In the genomic region with DNA sequence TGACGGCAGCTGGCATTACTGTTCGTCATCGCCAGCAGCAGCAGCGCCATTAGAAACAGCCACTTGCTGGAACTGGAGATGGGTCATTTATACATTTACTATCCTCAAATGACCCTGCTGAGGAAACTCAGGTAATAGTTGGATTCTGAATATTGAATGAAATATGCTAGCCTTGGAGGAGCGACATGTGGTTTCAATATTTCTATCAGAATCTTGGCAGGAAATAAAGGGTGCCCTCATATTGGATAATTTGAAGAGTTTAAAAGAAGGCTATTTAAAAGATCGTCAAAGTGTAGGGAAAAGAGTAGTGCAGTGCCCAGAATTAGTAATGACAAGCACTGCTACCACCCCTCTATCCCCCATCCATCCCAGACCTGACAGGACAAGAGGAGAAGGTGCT, we compare ENCODE assay signal across 13 cellular contexts.
DNase-seq lines count a peak whose midpoint lies in the region; ATAC-seq and TF ChIP-seq lines count a peak whose summit lies in the region.
"Had no signal": no experiment of that assay in that cellular context is flagged by ENCODE, and none has a peak within 500 bp of the region (broad histone marks: within the 10 kb centered on the region; RNA-seq: fewer than 3 reads in every experiment).

No MANE protein-coding gene starts in this region.

- no peak overlapping the region for H3K4me2 ChIP-seq in neural progenitor cell

- in situ Hi-C loops in Panc1 (cut with HindIII; ENCODE audit: low pct_unique_long_range_greater_than_20kb, low sequenced_read_pairs), result no loop called here

- H3K4me3 ChIP-seq in Panc1 (ENCODE audit: low read depth in 2 of 2, low read length in 2 of 2), result no peak overlapping the region
- H3K4me3 ChIP-seq in adipocyte (ENCODE audit: low read length), result no peak overlapping the region
- no peak overlapping the region for H3K4me3 ChIP-seq in neural progenitor cell
- H3K4me3 ChIP-seq: HAP-1 had no signal

- no peak overlapping the region for H3K27ac ChIP-seq in Panc1 (ENCODE audit: low read length)
- no peak overlapping the region for H3K27ac ChIP-seq in neural progenitor cell
- H3K27ac ChIP-seq: C4-2B had no signal

- H3K4me1 Mint-ChIP-seq in CD14-positive monocyte, result peaks cover 18% of the 10 kb centered on the region
- H3K4me1 Mint-ChIP-seq in neural progenitor cell, result no peaks in the 10 kb centered on the region
- H3K4me1 Mint-ChIP-seq: CD4-positive, alpha-beta memory T cell had no signal

- intact Hi-C loops in CD14-positive monocyte (cut with micrococcal nuclease) (no loop called here), Panc1 (cut with micrococcal nuclease; ENCODE audit: unreplicated experiment) (no loop called here)

- CTCF ChIA-PET in Panc1 (lab: Charles Lee), result no interaction called here

- H3K27ac Mint-ChIP-seq in CD14-positive monocyte (peak overlapping the region in 5 of 7 donors; percentile 9 to 86 (median 50)), neural progenitor cell (no peak overlapping the region)
- H3K27ac Mint-ChIP-seq: CD4-positive, alpha-beta memory T cell had no signal

- no peak for TF ChIP-seq CTCF in CD14-positive monocyte (IDR thresholded peaks at IDR 0.05)
- TF ChIP-seq CTCF in Panc1 (IDR thresholded peaks at IDR 0.05), result no peak
- TF ChIP-seq CTCF in neural progenitor cell (IDR thresholded peaks at IDR 0.05), result no peak

- H3K36me3 Mint-ChIP-seq in CD14-positive monocyte (no peaks in the 10 kb centered on the region), neural progenitor cell (no peaks in the 10 kb centered on the region)
- H3K36me3 Mint-ChIP-seq: CD4-positive, alpha-beta memory T cell had no signal

- DNase-seq in CD14-positive monocyte (ENCODE audit: low spot score), result no peak
- no peak for DNase-seq in Panc1 (ENCODE audit: low read depth, low spot score)
- DNase-seq in adipocyte (ENCODE audit: low read depth), result peak; percentile 19
- DNase-seq in neural progenitor cell (ENCODE audit: low spot score), result no peak
- no peak for DNase-seq in AG08395 (ENCODE audit: low spot score)
- DNase-seq in AG20443 (ENCODE audit: low spot score), result no peak
- DNase-seq: AML-193; Calu3; CD4-positive, alpha-beta memory T cell; DMS79 treated with DMSO at 0.1 percent for 48 hours; GF-D8 had no signal

- no peaks in the 10 kb centered on the region for H4K20me1 ChIP-seq in neural progenitor cell (ENCODE audit: low read depth)

- H3K27me3 ChIP-seq in Panc1 (ENCODE audit: control insufficient read depth, insufficient read depth, low read length) (no peaks in the 10 kb centered on the region), adipocyte (replicated peaks; ENCODE audit: control insufficient read depth, insufficient read depth, low read length) (no peaks in the 10 kb centered on the region), neural progenitor cell (no peaks in the 10 kb centered on the region)

- peaks cover 5% of the 10 kb centered on the region for H3F3A ChIP-seq in neural progenitor cell (ENCODE audit: low read depth)

- peak overlapping the region; percentile 79 for H2AFZ ChIP-seq in neural progenitor cell (replicated peaks)

- H3K4me3 Mint-ChIP-seq in CD14-positive monocyte (no peak overlapping the region), neural progenitor cell (no peak overlapping the region)
- H3K4me3 Mint-ChIP-seq: CD4-positive, alpha-beta memory T cell had no signal

- H3K9ac ChIP-seq in adipocyte (ENCODE audit: low read length) (no peak overlapping the region), neural progenitor cell (no peak overlapping the region)

- H3K9me3 Mint-ChIP-seq in CD14-positive monocyte (peaks cover 0 to 2% (median 0%) of the 10 kb centered on the region in 7 donors), neural progenitor cell (no peaks in the 10 kb centered on the region)
- H3K9me3 Mint-ChIP-seq: CD4-positive, alpha-beta memory T cell had no signal

- H3K79me2 ChIP-seq in neural progenitor cell (ENCODE audit: low read depth), result no peaks in the 10 kb centered on the region

- H3K4me1 ChIP-seq in Panc1 (ENCODE audit: control insufficient read depth, insufficient read depth, low read length) (no peaks in the 10 kb centered on the region), adipocyte (ENCODE audit: control insufficient read depth, insufficient read depth, low read length) (no peaks in the 10 kb centered on the region), neural progenitor cell (peaks cover 12% of the 10 kb centered on the region)
- H3K4me1 ChIP-seq: HAP-1 had no signal

- POLR2A ChIA-PET in Panc1 (lab: Charles Lee), result no interaction called here

- ATAC-seq in Panc1, result 0 out of 2 replicates have a peak, but pooled peaks have one; percentile 17

- H3K27me3 Mint-ChIP-seq in CD14-positive monocyte (ENCODE audit: low read depth in 3 of 3) (peaks cover 0 to 6% (median 0%) of the 10 kb centered on the region in 3 donors), neural progenitor cell (ENCODE audit: insufficient read depth, low read depth) (peaks cover 2% of the 10 kb centered on the region)

- H3K9me3 ChIP-seq in Panc1 (ENCODE audit: control insufficient read depth, insufficient read depth, low read depth, low read length) (no peaks in the 10 kb centered on the region), adipocyte (ENCODE audit: control insufficient read depth, low read length) (no peaks in the 10 kb centered on the region), neural progenitor cell (ENCODE audit: low read depth) (no peaks in the 10 kb centered on the region)
- H3K9me3 ChIP-seq: HAP-1 had no signal

- no TSS peak for BruUV-seq in Panc1 (replicated peaks; lab: Mats Ljungman, UMichigan)

- H3K36me3 ChIP-seq in Panc1 (ENCODE audit: control insufficient read depth, insufficient read depth, low read length) (no peaks in the 10 kb centered on the region), adipocyte (ENCODE audit: control insufficient read depth, insufficient read depth, low read length, severe bottlenecking) (no peaks in the 10 kb centered on the region), neural progenitor cell (no peaks in the 10 kb centered on the region)
- H3K36me3 ChIP-seq: HAP-1 had no signal
